ENCODE assay signal across 1 cellular context in the genomic region with DNA sequence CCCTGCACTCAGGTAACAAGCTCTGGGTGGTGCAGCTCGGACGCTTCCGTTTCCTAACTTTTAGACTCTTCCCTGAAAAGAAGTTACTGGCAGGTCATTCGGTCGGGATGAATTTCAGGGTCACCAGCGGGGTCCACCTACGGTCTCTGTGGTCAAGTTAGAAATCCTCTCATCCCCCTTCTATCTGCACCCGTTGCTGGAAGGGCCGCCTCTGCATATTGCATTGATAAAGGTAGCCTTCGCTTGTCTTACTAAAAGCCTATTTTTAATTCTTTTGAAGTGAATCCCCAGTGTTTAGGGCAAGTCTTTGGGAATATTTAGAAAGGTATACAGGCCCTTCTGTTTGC.
TF ChIP-seq lines count a peak whose summit lies in the region.

No MANE protein-coding gene starts in this region.

TF ChIP-seq in HEK293, 187 proteins besides CTCF, POLR2A, EP300 and RAD21 (continued from another document):
- TF ChIP-seq, protein P1, sequence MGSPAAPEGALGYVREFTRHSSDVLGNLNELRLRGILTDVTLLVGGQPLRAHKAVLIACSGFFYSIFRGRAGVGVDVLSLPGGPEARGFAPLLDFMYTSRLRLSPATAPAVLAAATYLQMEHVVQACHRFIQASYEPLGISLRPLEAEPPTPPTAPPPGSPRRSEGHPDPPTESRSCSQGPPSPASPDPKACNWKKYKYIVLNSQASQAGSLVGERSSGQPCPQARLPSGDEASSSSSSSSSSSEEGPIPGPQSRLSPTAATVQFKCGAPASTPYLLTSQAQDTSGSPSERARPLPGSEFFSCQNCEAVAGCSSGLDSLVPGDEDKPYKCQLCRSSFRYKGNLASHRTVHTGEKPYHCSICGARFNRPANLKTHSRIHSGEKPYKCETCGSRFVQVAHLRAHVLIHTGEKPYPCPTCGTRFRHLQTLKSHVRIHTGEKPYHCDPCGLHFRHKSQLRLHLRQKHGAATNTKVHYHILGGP (tag by site-specific recombination; IDR thresholded peaks at IDR 0.05): no peak
- no peak for TF ChIP-seq YY2 (tag by site-specific recombination; IDR thresholded peaks at IDR 0.05)
- TF ChIP-seq, protein P2, sequence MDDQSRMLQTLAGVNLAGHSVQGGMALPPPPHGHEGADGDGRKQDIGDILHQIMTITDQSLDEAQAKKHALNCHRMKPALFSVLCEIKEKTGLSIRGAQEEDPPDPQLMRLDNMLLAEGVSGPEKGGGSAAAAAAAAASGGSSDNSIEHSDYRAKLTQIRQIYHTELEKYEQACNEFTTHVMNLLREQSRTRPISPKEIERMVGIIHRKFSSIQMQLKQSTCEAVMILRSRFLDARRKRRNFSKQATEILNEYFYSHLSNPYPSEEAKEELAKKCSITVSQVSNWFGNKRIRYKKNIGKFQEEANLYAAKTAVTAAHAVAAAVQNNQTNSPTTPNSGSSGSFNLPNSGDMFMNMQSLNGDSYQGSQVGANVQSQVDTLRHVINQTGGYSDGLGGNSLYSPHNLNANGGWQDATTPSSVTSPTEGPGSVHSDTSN (CRISPR knock-in tag; IDR thresholded peaks at IDR 0.05): no peak
- TF ChIP-seq ZFP3 (tag by site-specific recombination; IDR thresholded peaks at IDR 0.05; ENCODE audit: low read depth): no peak
- TF ChIP-seq ZFP37 (tag by site-specific recombination; IDR thresholded peaks at IDR 0.05): no peak
